Comparison of ENCODE assay signal across 21 cellular contexts in genomic region chr18:37712776-37713175, GRCh38.
DNase-seq lines count a peak whose midpoint lies in the region; FAIRE-seq and TF ChIP-seq lines count a peak whose summit lies in the region.
"Had no signal": no experiment of that assay in that cellular context is flagged by ENCODE, and none has a peak within 500 bp of the region (broad histone marks: within the 10 kb centered on the region; RNA-seq: fewer than 3 reads in every experiment).

No MANE protein-coding gene starts in this region.

- H3K4me1 ChIP-seq in BLaER1 treated with 17β-estradiol and CSF1 and Interleukin-3, amounts not matched to agents 10 nM and 100 nM = peaks cover 16 to 54% (median 23%) of the 10 kb centered on the region in 10 experiments
- H3K4me1 ChIP-seq in OCI-LY3 (ENCODE audit: low read length) = peaks cover 46% of the 10 kb centered on the region
- H3K4me1 ChIP-seq: Caco-2, SJSA1 had no signal

- no peaks in the 10 kb centered on the region for H3K79me2 ChIP-seq in OCI-LY3 (ENCODE audit: low read length)

- DNase-seq in NB4 (ENCODE audit: low read depth) (peak; percentile 8), fibroblast of pulmonary artery (ENCODE audit: low read depth) (peak; percentile 67), SW 1271 (lab: John Stamatoyannopoulos, UW) (no peak), GM20000 (ENCODE audit: low spot score) (no peak), D721Med (ENCODE audit: insufficient read length, low spot score) (no peak)
- DNase-seq in stimulated activated CD4-positive, alpha-beta T cell treated with anti-CD3 and anti-CD28 coated beads, Interleukin-4, amount 100 ng/mL, for 1 hour = no peak
- DNase-seq: AML-193; Caco-2; CD4-positive, CD25-positive, alpha-beta regulatory T cell; GDM1; NCI-H1436; NCI-H2029 treated with DMSO at 0.1 percent for 48 hours; NCI-H774; PC-3 had no signal

- H3K4me3 ChIP-seq in BLaER1 treated with 17β-estradiol and CSF1 and Interleukin-3, amounts not matched to agents 10 nM and 100 nM = no peak overlapping the region
- H3K4me3 ChIP-seq in NB4 (ENCODE audit: low read depth, low read length) = no peak overlapping the region
- H3K4me3 ChIP-seq in OCI-LY3 (ENCODE audit: low read length) = no peak overlapping the region
- H3K4me3 ChIP-seq in fibroblast of pulmonary artery (replicated peaks; ENCODE audit: low read depth, low read length) = no peak overlapping the region
- H3K4me3 ChIP-seq: GM12878, GM23338, SJSA1 had no signal

- peak overlapping the region; percentile 40 to 68 (median 50) for H3K4me2 ChIP-seq in BLaER1 treated with 17β-estradiol and CSF1 and Interleukin-3, amounts not matched to agents 10 nM and 100 nM
- H3K4me2 ChIP-seq in OCI-LY3 (ENCODE audit: low read length) = peak overlapping the region; percentile 79
- H3K4me2 ChIP-seq: GM23338 had no signal

- no peaks in the 10 kb centered on the region for H3K36me3 ChIP-seq in BLaER1 treated with 17β-estradiol and CSF1 and Interleukin-3, amounts not matched to agents 10 nM and 100 nM
- no peaks in the 10 kb centered on the region for H3K36me3 ChIP-seq in OCI-LY3 (replicated peaks; ENCODE audit: low read depth, low read length)
- H3K36me3 ChIP-seq: SJSA1 had no signal

- H3K27ac ChIP-seq in BLaER1 treated with 17β-estradiol and CSF1 and Interleukin-3, amounts not matched to agents 10 nM and 100 nM = no peak overlapping the region
- peak overlapping the region; percentile 86 for H3K27ac ChIP-seq in OCI-LY3 (ENCODE audit: low read length)
- H3K27ac ChIP-seq: SJSA1 had no signal

- no peak for TF ChIP-seq POLR2A in NB4 (IDR thresholded peaks at IDR 0.05; ENCODE audit: extremely low read depth, insufficient read length)

- no peak overlapping the region for H2AFZ ChIP-seq in OCI-LY3 (ENCODE audit: low read depth, low read length)
- H2AFZ ChIP-seq: GM23338 had no signal

- TF ChIP-seq CTCF in NB4 (IDR thresholded peaks at IDR 0.05; ENCODE audit: low read depth, low read length) (no peak), OCI-LY3 (IDR thresholded peaks at IDR 0.05; ENCODE audit: low read depth, low read length) (no peak), fibroblast of pulmonary artery (IDR thresholded peaks at IDR 0.05; ENCODE audit: low read length, missing control alignments) (no peak), GM20000 (IDR thresholded peaks at IDR 0.05; ENCODE audit: extremely low read depth, missing control alignments) (no peak), D721Med (IDR thresholded peaks at IDR 0.05; ENCODE audit: insufficient read depth, missing control alignments) (no peak)

- H4K20me1 ChIP-seq in BLaER1 treated with 17β-estradiol and CSF1 and Interleukin-3, amounts not matched to agents 10 nM and 100 nM = no peaks in the 10 kb centered on the region
- no peaks in the 10 kb centered on the region for H4K20me1 ChIP-seq in OCI-LY3 (ENCODE audit: insufficient read depth, low read length)

- no peak for FAIRE-seq in D721Med (lab: Jason Lieb, UNC)
- FAIRE-seq: GM12878, GM18507, HTR-8/SVneo had no signal

- no peaks in the 10 kb centered on the region for H3K9me3 ChIP-seq in BLaER1 treated with 17β-estradiol and CSF1 and Interleukin-3, amounts not matched to agents 10 nM and 100 nM (replicated peaks in 1 of 11)
- no peaks in the 10 kb centered on the region for H3K9me3 ChIP-seq in OCI-LY3 (ENCODE audit: insufficient read depth, low read length)
- H3K9me3 ChIP-seq: Caco-2, SJSA1 had no signal

- H3K9ac ChIP-seq in BLaER1 treated with 17β-estradiol and CSF1 and Interleukin-3, amounts not matched to agents 10 nM and 100 nM = no peak overlapping the region
- peak overlapping the region; percentile 35; the same call in 1 of the 2 replicates for H3K9ac ChIP-seq in OCI-LY3 (ENCODE audit: low read length)

- no peaks in the 10 kb centered on the region for H3K27me3 ChIP-seq in BLaER1 treated with 17β-estradiol and CSF1 and Interleukin-3, amounts not matched to agents 10 nM and 100 nM
- H3K27me3 ChIP-seq in OCI-LY3 (ENCODE audit: low read depth, low read length) = no peaks in the 10 kb centered on the region
- H3K27me3 ChIP-seq: SJSA1 had no signal

Comparison
In these comparisons a context has a peak if more than half of its experiments do, and no peak if none do; other contexts are left out.
1. DNase-seq: peak in NB4 (single experiment) and fibroblast of pulmonary artery (single experiment); none in SW 1271 (0 of 2), GM20000 (single experiment), D721Med (single experiment) and stimulated activated CD4-positive, alpha-beta T cell treated with anti-CD3 and anti-CD28 coated beads, Interleukin-4, amount 100 ng/mL, for 1 hour (single experiment).